ENCODE assay signal across 13 cellular contexts in genomic region chr3:11238057-11238456, GRCh38. TPM values are rescaled to one million over a fixed set of nuclear protein-coding genes. Genes with fewer than 3 reads are reported as not detected.
DNase-seq lines count a peak whose midpoint lies in the region; ATAC-seq, FAIRE-seq and TF ChIP-seq lines count a peak whose summit lies in the region.
"Had no signal": no experiment of that assay in that cellular context is flagged by ENCODE, and none has a peak within 500 bp of the region (broad histone marks: within the 10 kb centered on the region; RNA-seq: fewer than 3 reads in every experiment).

No MANE protein-coding gene starts in this region.

- H3K9me1 ChIP-seq in endothelial cell of umbilical vein (replicated peaks; ENCODE audit: control insufficient read depth, extremely low read depth, insufficient read depth, low read length), result no peaks in the 10 kb centered on the region

- H3K27ac Mint-ChIP-seq in T-helper 1 cell treated with Interleukin-12 subunit alpha and Interleukin-12 subunit beta and Interleukin-4 antibody, amounts not matched to agents 30 μg/mL and 1 μg/mL, for 36 hours, result peak overlapping the region; percentile 33

- no peaks in the 10 kb centered on the region for H3K9me3 ChIP-seq in endothelial cell of umbilical vein (replicated peaks; ENCODE audit: control insufficient read depth, insufficient read depth, low read length)

- H3K4me1 Mint-ChIP-seq in T-helper 1 cell treated with Interleukin-12 subunit alpha and Interleukin-12 subunit beta and Interleukin-4 antibody, amounts not matched to agents 30 μg/mL and 1 μg/mL, for 36 hours (ENCODE audit: low read depth), result peaks cover 11% of the 10 kb centered on the region
- H3K4me1 Mint-ChIP-seq: central memory CD8-positive, alpha-beta T cell had no signal

- peak overlapping the region; percentile 83 for H3K27ac ChIP-seq in endothelial cell of umbilical vein (ENCODE audit: insufficient read depth, low read depth, low read length)
- H3K27ac ChIP-seq: BLaER1 had no signal

- TF ChIP-seq CTCF in endothelial cell of umbilical vein (IDR thresholded peaks at IDR 0.05; ENCODE audit: extremely low read depth in 1 of 2, insufficient read depth in 1 of 2, low read depth in 1 of 2, low read length in 2 of 2) (no peak), GM20000 (IDR thresholded peaks at IDR 0.05; ENCODE audit: extremely low read depth, missing control alignments) (no peak)

- H3K4me3 ChIP-seq in endothelial cell of umbilical vein (replicated peaks in 1 of 3; ENCODE audit: insufficient read depth in 1 of 3, low read depth in 1 of 3, low read length in 3 of 3), result peak overlapping the region in 1 of 3 experiments; percentile 47
- H3K4me3 ChIP-seq: BLaER1 had no signal

- CTCF ChIA-PET in endothelial cell of umbilical vein (lab: Charles Lee), result interaction anchor here (0.6 to 3.7 kb wide), 13 partner anchors 10 to 154 kb away, joined by 3 to 36 read pairs (median 4); partner anchors contain the start of genes ATG7 and HRH1

- no peak overlapping the region for H3K4me3 Mint-ChIP-seq in T-helper 1 cell treated with Interleukin-12 subunit alpha and Interleukin-12 subunit beta and Interleukin-4 antibody, amounts not matched to agents 30 μg/mL and 1 μg/mL, for 36 hours
- H3K4me3 Mint-ChIP-seq: central memory CD8-positive, alpha-beta T cell had no signal

- no peaks in the 10 kb centered on the region for H4K20me1 ChIP-seq in endothelial cell of umbilical vein (replicated peaks; ENCODE audit: control insufficient read depth, extremely low read depth, insufficient read depth, low read length)
- H4K20me1 ChIP-seq: BLaER1 had no signal

- no peak for TF ChIP-seq POLR2A in endothelial cell of umbilical vein (IDR thresholded peaks at IDR 0.05; ENCODE audit: low read depth, low read length)

- H3K4me2 ChIP-seq in endothelial cell of umbilical vein (ENCODE audit: insufficient read depth, low read length), result peak overlapping the region; percentile 73
- H3K4me2 ChIP-seq: BLaER1 had no signal

- POLR2A ChIA-PET in endothelial cell of umbilical vein (lab: Charles Lee), result interaction anchor here (1.7 kb wide), 1 partner anchor 51 kb away, joined by 11 read pairs; no protein-coding TSS in a partner anchor

- H3K9me3 Mint-ChIP-seq in T-helper 1 cell treated with Interleukin-12 subunit alpha and Interleukin-12 subunit beta and Interleukin-4 antibody, amounts not matched to agents 30 μg/mL and 1 μg/mL, for 36 hours, result peaks cover 18% of the 10 kb centered on the region

- H3K36me3 Mint-ChIP-seq in T-helper 1 cell treated with Interleukin-12 subunit alpha and Interleukin-12 subunit beta and Interleukin-4 antibody, amounts not matched to agents 30 μg/mL and 1 μg/mL, for 36 hours (ENCODE audit: low read depth), result no peaks in the 10 kb centered on the region

- H3K36me3 ChIP-seq in endothelial cell of umbilical vein (ENCODE audit: control insufficient read depth in 2 of 2, extremely low read depth in 1 of 2, insufficient read depth in 2 of 2, low read length in 2 of 2), result peaks cover 0 to 4% of the 10 kb centered on the region in 2 experiments
- H3K36me3 ChIP-seq: BLaER1 had no signal

- peak overlapping the region; percentile 58 for H3K9ac ChIP-seq in endothelial cell of umbilical vein (replicated peaks; ENCODE audit: extremely low read depth, insufficient read depth, low read length)
- H3K9ac ChIP-seq: BLaER1 had no signal

- H2AFZ ChIP-seq in endothelial cell of umbilical vein (ENCODE audit: low read depth, low read length), result no peak overlapping the region

- H3K27me3 Mint-ChIP-seq in T-helper 1 cell treated with Interleukin-12 subunit alpha and Interleukin-12 subunit beta and Interleukin-4 antibody, amounts not matched to agents 30 μg/mL and 1 μg/mL, for 36 hours (ENCODE audit: low read depth), result peaks cover 5% of the 10 kb centered on the region

- H3K79me2 ChIP-seq in endothelial cell of umbilical vein (ENCODE audit: control insufficient read depth, insufficient read depth, low read length), result peaks cover 40% of the 10 kb centered on the region

- DNase-seq in activated T-cell treated with anti-CD3 and anti-CD28 coated beads for 48 hours (ENCODE audit: low read depth) (peak; percentile 16), endothelial cell of umbilical vein (ENCODE audit: low read depth, low spot score) (peak; percentile 48), GM20000 (ENCODE audit: low spot score) (no peak), hippocampal formation (lab: John Stamatoyannopoulos, UW) (no peak)
- DNase-seq in activated T-cell treated with anti-CD3 and anti-CD28 coated beads, Interleukin-2, amount 50 U/mL, for 1 hour, result no peak
- DNase-seq in stimulated activated CD8-positive, alpha-beta memory T cell treated with anti-CD3 and anti-CD28 coated beads, Interleukin-4, amount 100 ng/mL, for 48 hours, result peak; percentile 40
- DNase-seq: islet precursor cell, NCI-H748 treated with DMSO at 0.1 percent for 48 hours, right cardiac atrium had no signal

- no peaks in the 10 kb centered on the region for H3K27me3 ChIP-seq in endothelial cell of umbilical vein (ENCODE audit: control insufficient read depth in 2 of 2, insufficient read depth in 2 of 2, low read length in 2 of 2)
- H3K27me3 ChIP-seq: BLaER1 had no signal

- no TSS peak for BruUV-seq in endothelial cell of umbilical vein (replicated peaks; lab: Mats Ljungman, UMichigan)

- dilution Hi-C loops in endothelial cell of umbilical vein (cut with MboI; ENCODE audit: extremely low pct_ligation_motif_present, low sequenced_read_pairs), result no loop called here

- no peak for ATAC-seq in GM21423 (IDR thresholded peaks at IDR 0.05; ENCODE audit: unreplicated experiment)
- ATAC-seq: right cardiac atrium had no signal

- FAIRE-seq in endothelial cell of umbilical vein (lab: Jason Lieb, UNC), result peak; percentile 95

- intact Hi-C loops in endothelial cell of umbilical vein (cut with micrococcal nuclease), result loop anchor here (1.0 kb wide), 5 partner anchors 12 to 90 kb away; partner anchors contain the start of gene ATG7

- peaks cover 23% of the 10 kb centered on the region for H3K4me1 ChIP-seq in endothelial cell of umbilical vein (ENCODE audit: control insufficient read depth, extremely low read depth, insufficient read depth, low read length)
- H3K4me1 ChIP-seq: BLaER1 had no signal

TF ChIP-seq in endothelial cell of umbilical vein, 7 proteins besides CTCF, POLR2A, EP300 and RAD21:
- TF ChIP-seq JUN (IDR thresholded peaks at IDR 0.05; ENCODE audit: borderline replicate concordance, insufficient read depth, insufficient read length, low read depth), result peak; percentile 33
- TF ChIP-seq FOS (IDR thresholded peaks at IDR 0.05; ENCODE audit: borderline replicate concordance, insufficient read depth, low read length), result peak; percentile 23
- no peak for TF ChIP-seq POLR2AphosphoS5 (IDR thresholded peaks at IDR 0.05; ENCODE audit: insufficient read depth, low read depth, low read length)
TF ChIP-seq in endothelial cell of umbilical vein: peak in this region for 2.

RNA-seq across cellular contexts. Expression of gene ATG7, which starts 34.1 kb away (rescaled TPM):
- total RNA-seq in endothelial cell of umbilical vein, result 48.3 and 50.4 TPM in 2 replicates
- 30.8 and 37.8 TPM in 2 replicates for polyA plus RNA-seq in endothelial cell of umbilical vein
- 26.4 and 38.7 TPM in 2 replicates for polyA plus RNA-seq in endothelial cell of umbilical vein (2011; cell fraction: cytosol; rRNA removed)
- polyA plus RNA-seq in endothelial cell of umbilical vein (2011; cell fraction: nucleus; rRNA removed), result 48.4 and 77.1 TPM in 2 replicates
- polyA plus RNA-seq in endothelial cell of umbilical vein (2012), result 22.9 and 36.6 TPM in 2 replicates
- polyA minus RNA-seq in endothelial cell of umbilical vein, result 58.7 and 82.4 TPM in 2 replicates
- 15.8 TPM for polyA minus RNA-seq in endothelial cell of umbilical vein (2011; cell fraction: cytosol; rRNA and poly(A)+ RNA removed)
- polyA minus RNA-seq in endothelial cell of umbilical vein (2011; cell fraction: nucleus; rRNA and poly(A)+ RNA removed), result 65.6 and 115 TPM in 2 replicates

Comparison
In these comparisons a context has a peak if more than half of its experiments do, and no peak if none do; other contexts are left out.
1. DNase-seq: peak in activated T-cell treated with anti-CD3 and anti-CD28 coated beads for 48 hours (single experiment), endothelial cell of umbilical vein (single experiment) and stimulated activated CD8-positive, alpha-beta memory T cell treated with anti-CD3 and anti-CD28 coated beads, Interleukin-4, amount 100 ng/mL, for 48 hours (single experiment); none in activated T-cell treated with anti-CD3 and anti-CD28 coated beads, Interleukin-2, amount 50 U/mL, for 1 hour (single experiment), GM20000 (single experiment) and hippocampal formation (0 of 2).